In the genomic region with DNA sequence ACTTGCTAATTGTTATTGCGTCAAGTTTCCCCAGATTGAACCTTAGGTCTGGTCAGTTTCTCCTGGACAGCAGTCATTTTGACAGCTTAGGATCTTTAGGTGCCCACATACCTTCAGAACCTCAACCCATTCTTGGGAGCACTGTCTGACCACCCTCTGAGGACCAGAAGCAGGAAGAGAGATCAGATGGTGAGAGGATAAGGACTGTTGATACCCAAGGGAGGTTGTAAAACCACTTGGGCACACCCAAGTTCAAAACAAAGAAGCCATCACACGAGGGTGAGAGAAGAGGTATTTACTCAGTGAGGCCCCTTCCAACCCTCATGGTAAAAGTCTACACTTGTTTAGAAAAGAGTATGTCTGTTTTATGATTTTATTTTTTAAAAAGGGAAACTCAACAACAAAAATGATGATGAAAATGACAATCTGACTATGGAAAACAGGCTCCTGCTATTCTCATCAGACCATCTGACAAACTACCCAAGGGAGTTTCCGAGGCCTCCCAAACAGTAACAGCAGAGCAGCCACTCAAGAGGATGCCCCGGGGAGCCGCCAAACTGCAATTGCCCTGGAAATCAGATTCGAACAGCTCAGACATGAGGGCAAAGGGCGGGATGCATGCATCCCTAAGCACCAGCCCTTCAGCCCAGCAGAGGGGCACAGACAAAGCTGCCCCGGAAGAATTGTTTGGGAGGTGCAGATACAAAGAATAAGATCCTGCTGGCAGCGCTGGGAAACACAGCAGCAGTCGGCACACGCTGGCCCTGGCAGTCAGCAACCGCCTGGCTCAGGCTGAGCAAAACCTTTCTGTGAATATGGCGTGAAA, we compare ENCODE assay signal across 7 cellular contexts.
DNase-seq lines count a peak whose midpoint lies in the region; ATAC-seq and TF ChIP-seq lines count a peak whose summit lies in the region.

No MANE protein-coding gene starts in this region.

- ATAC-seq in GM19023 (IDR thresholded peaks at IDR 0.05; ENCODE audit: unreplicated experiment) = peak; percentile 32
- peak in 2 of 4 donors; percentile 29 to 36 for ATAC-seq in psoas muscle
- no peak for ATAC-seq in GM18517 (IDR thresholded peaks at IDR 0.05; ENCODE audit: unreplicated experiment)

- H3K9me3 ChIP-seq in psoas muscle = no peaks in the 10 kb centered on the region

- intact Hi-C loops in psoas muscle (cut with DNase I) = no loop called here

- no peak for TF ChIP-seq CTCF in psoas muscle (IDR thresholded peaks at IDR 0.05)

- peak; percentile 32 for DNase-seq in NCI-H187 treated with DMSO at 0.1 percent for 48 hours (lab: John Stamatoyannopoulos, UW)
- peak; percentile 79 for DNase-seq in ecto neural progenitor cell (ENCODE audit: low spot score)
- peak in 1 of 2 donors; percentile 53 for DNase-seq in psoas muscle
- DNase-seq in central memory CD4-positive, alpha-beta T cell = no peak
- no peak for DNase-seq in COLO829 (ENCODE audit: low spot score)

- H3K27ac ChIP-seq in psoas muscle = peak overlapping the region; percentile 19

- no peaks in the 10 kb centered on the region for H3K36me3 ChIP-seq in psoas muscle (ENCODE audit: insufficient read depth in 1 of 2, low read depth in 1 of 2)

- WGBS in psoas muscle, 3 donors = 19 to 35% (median 24%) methylated on average over 13 of the region's 13 CpGs

- no peaks in the 10 kb centered on the region for H3K27me3 ChIP-seq in psoas muscle (ENCODE audit: insufficient read depth in 3 of 3, low read length in 2 of 3)

- H3K4me1 ChIP-seq in psoas muscle = no peaks in the 10 kb centered on the region

- H3K4me3 ChIP-seq in psoas muscle = no peak overlapping the region

Comparison
In these comparisons a context has a peak if more than half of its experiments do, and no peak if none do; other contexts are left out.
1. DNase-seq: peak in NCI-H187 treated with DMSO at 0.1 percent for 48 hours (single experiment) and ecto neural progenitor cell (single experiment); none in central memory CD4-positive, alpha-beta T cell (single experiment) and COLO829 (single experiment).